16 cellular contexts compared by ENCODE assay signal in the genomic region with DNA sequence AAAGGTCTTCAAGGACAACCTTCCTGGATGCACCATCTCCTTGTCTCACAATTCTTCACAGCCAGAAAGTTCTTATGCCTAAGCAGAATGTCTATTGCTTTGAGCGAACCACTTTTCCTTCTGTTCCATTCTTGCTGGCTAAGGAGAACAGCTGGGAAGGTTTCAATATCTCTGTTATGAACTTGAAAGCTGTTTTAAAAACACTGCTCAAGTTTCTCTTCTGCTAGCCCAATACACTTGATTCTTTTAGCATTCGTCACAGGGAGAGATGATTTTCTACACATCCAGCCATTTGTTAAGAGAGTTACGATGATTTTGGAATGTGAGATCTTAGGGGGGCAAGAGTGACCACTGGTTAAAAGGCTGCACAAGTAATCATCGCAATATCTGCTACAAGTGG.
"Had no signal": no experiment of that assay in that cellular context is flagged by ENCODE, and none has a peak within 500 bp of the region (broad histone marks: within the 10 kb centered on the region; RNA-seq: fewer than 3 reads in every experiment).

No MANE protein-coding gene starts in this region.

- H3K4me3 Mint-ChIP-seq: activated CD4-positive, alpha-beta T cell treated with anti-CD3 and anti-CD28 coated beads, Interleukin-2, amount 10 ng/mL, durations not matched to agents 24 days and 14 days; activated T-cell treated with anti-CD3 and anti-CD28 coated beads, Interleukin-2, amount 50 U/mL, for 72 hours; naive thymus-derived CD8-positive, alpha-beta T cell; stimulated activated naive B cell treated with anti-CD40 and anti-IgM and Interleukin-4, amounts not matched to agents 10 μg/mL and 1 μg/mL and 100 μg/mL, for 72 hours had no signal

- H3K9me3 Mint-ChIP-seq: activated CD4-positive, alpha-beta T cell treated with anti-CD3 and anti-CD28 coated beads, Interleukin-2, amount 10 ng/mL, durations not matched to agents 24 days and 14 days; activated naive CD4-positive, alpha-beta T cell treated with anti-CD3 and anti-CD28 coated beads, Interleukin-2, amount 50 U/mL, for 72 hours; activated T-cell treated with anti-CD3 and anti-CD28 coated beads, Interleukin-2, amount 50 U/mL, for 72 hours; stimulated activated naive B cell treated with anti-CD40 and anti-IgM and Interleukin-4, amounts not matched to agents 10 μg/mL and 1 μg/mL and 100 μg/mL, for 72 hours had no signal

- H3K4me1 Mint-ChIP-seq: activated CD4-positive, alpha-beta T cell treated with anti-CD3 and anti-CD28 coated beads, Interleukin-2, amount 10 ng/mL, durations not matched to agents 24 days and 14 days; stimulated activated naive B cell treated with anti-CD40 and anti-IgM and Interleukin-4, amounts not matched to agents 10 μg/mL and 1 μg/mL and 100 μg/mL, for 72 hours had no signal

- H3K4me1 ChIP-seq: tibial nerve, vagina had no signal

- H3K36me3 ChIP-seq: neutrophil, tibial nerve, vagina had no signal

- H3K4me3 ChIP-seq: body of pancreas, tibial nerve, vagina had no signal

- H3K27ac ChIP-seq: body of pancreas, neutrophil, tibial nerve, vagina had no signal

- ATAC-seq: activated naive CD4-positive, alpha-beta T cell treated with anti-CD3 and anti-CD28 coated beads, Interleukin-2, amount 50 U/mL, for 72 hours; activated T-cell treated with anti-CD3 and anti-CD28 coated beads, Interleukin-2, amount 50 U/mL, for 72 hours; body of pancreas; left colon; naive thymus-derived CD8-positive, alpha-beta T cell; stimulated activated naive B cell treated with anti-CD40 and anti-IgM and Interleukin-4, amounts not matched to agents 10 μg/mL and 1 μg/mL and 100 μg/mL, for 72 hours had no signal

- H3K9me3 ChIP-seq: body of pancreas, neutrophil, tibial nerve, vagina had no signal

- H3K27ac Mint-ChIP-seq: activated CD4-positive, alpha-beta T cell treated with anti-CD3 and anti-CD28 coated beads, Interleukin-2, amount 10 ng/mL, durations not matched to agents 24 days and 14 days; activated naive CD4-positive, alpha-beta T cell treated with anti-CD3 and anti-CD28 coated beads, Interleukin-2, amount 50 U/mL, for 72 hours; activated T-cell treated with anti-CD3 and anti-CD28 coated beads, Interleukin-2, amount 50 U/mL, for 72 hours; naive thymus-derived CD8-positive, alpha-beta T cell; stimulated activated naive B cell treated with anti-CD40 and anti-IgM and Interleukin-4, amounts not matched to agents 10 μg/mL and 1 μg/mL and 100 μg/mL, for 72 hours had no signal

- H3K27me3 ChIP-seq: body of pancreas, neutrophil, tibial nerve, vagina had no signal

- H3K36me3 Mint-ChIP-seq: activated naive CD4-positive, alpha-beta T cell treated with anti-CD3 and anti-CD28 coated beads, Interleukin-2, amount 50 U/mL, for 72 hours; naive thymus-derived CD8-positive, alpha-beta T cell; stimulated activated naive B cell treated with anti-CD40 and anti-IgM and Interleukin-4, amounts not matched to agents 10 μg/mL and 1 μg/mL and 100 μg/mL, for 72 hours had no signal

- DNase-seq: activated CD4-positive, alpha-beta T cell treated with anti-CD3 and anti-CD28 coated beads, Interleukin-2, amount 10 ng/mL, durations not matched to agents 24 days and 14 days; activated CD4-positive, CD25-positive, alpha-beta regulatory T cell; activated CD8-positive, alpha-beta memory T cell treated with anti-CD3 and anti-CD28 coated beads, Interleukin-2, amount 50 U/mL, for 48 hours; activated gamma-delta T cell; activated T-cell treated with anti-CD3 and anti-CD28 coated beads, Interleukin-2, amount 50 U/mL, for 72 hours; amniotic stem cell; body of pancreas; caudate nucleus; left colon; naive thymus-derived CD8-positive, alpha-beta T cell; stimulated activated CD4-positive, alpha-beta T cell treated with anti-CD3 and anti-CD28 coated beads, Interleukin-2, amount 100 ng/mL, for 48 hours; stimulated activated naive B cell treated with anti-CD40 and anti-IgM and Interleukin-4, amounts not matched to agents 10 μg/mL and 1 μg/mL and 100 μg/mL, for 72 hours had no signal
